Comparison of ENCODE assay signal across 1 cellular context in genomic region chr13:110648848-110649421, GRCh38.
TF ChIP-seq lines count a peak whose summit lies in the region.

No MANE protein-coding gene starts in this region.

TF ChIP-seq in H1, 55 proteins besides CTCF, POLR2A, EP300 and RAD21:
- TF ChIP-seq BCL11A (IDR thresholded peaks at IDR 0.05; ENCODE audit: low read depth in 2 of 2, low read length in 2 of 2) (no peak), CHD7 (IDR thresholded peaks at IDR 0.05; ENCODE audit: insufficient replicate concordance, low read length) (no peak), JUN (IDR thresholded peaks at IDR 0.05; ENCODE audit: low read depth, low read length) (no peak)
